ENCODE assay signal across 13 cellular contexts in genomic region chr5:74889523-74890105, GRCh38. TPM values are rescaled to one million over a fixed set of nuclear protein-coding genes. Genes with fewer than 3 reads are reported as not detected.
A peak's percentile ranks its signal among the peaks of the same experiment; 100 is the strongest.
DNase-seq lines count a peak whose midpoint lies in the region; ATAC-seq and TF ChIP-seq lines count a peak whose summit lies in the region.
"Had no signal": no experiment of that assay in that cellular context is flagged by ENCODE, and none has a peak within 500 bp of the region (broad histone marks: within the 10 kb centered on the region; RNA-seq: fewer than 3 reads in every experiment).

No MANE protein-coding gene starts in this region.

- no peaks in the 10 kb centered on the region for H3K27me3 ChIP-seq in spleen (replicated peaks in 1 of 7)
- H3K27me3 ChIP-seq: stomach had no signal

- DNase-seq in stimulated activated naive CD8-positive, alpha-beta T cell treated with anti-CD3 and anti-CD28 coated beads, Interleukin-15, Interleukin-2, amounts not matched to agents 100 U/mL and 50 U/mL, for 24 hours, result no peak
- no peak for DNase-seq in HEK293T (ENCODE audit: extremely low spot score)
- no peak for DNase-seq in spleen
- DNase-seq: CD8-positive, alpha-beta memory T cell; NCI-H1105 treated with DMSO at 0.1 percent for 48 hours; SHP77 treated with DMSO at 0.1 percent for 48 hours; stimulated activated CD4-positive, alpha-beta T cell treated with anti-CD3 and anti-CD28 coated beads, Interleukin-2, amount 100 ng/mL, for 24 hours; stomach had no signal

- H3K36me3 ChIP-seq in spleen, result no peaks in the 10 kb centered on the region
- H3K36me3 ChIP-seq: stomach had no signal

- CTCF ChIA-PET in HEK293T (lab: Yijun Ruan, JAX), result no interaction called here

- no peak for TF ChIP-seq CTCF in spleen (IDR thresholded peaks at IDR 0.05 in 8 of 11, conservative IDR thresholded peaks at IDR 0.05 in 3 of 11)

- POLR2A ChIA-PET in HEK293T (lab: Yijun Ruan, JAX), result no interaction called here

- no peak overlapping the region for H3K27ac ChIP-seq in spleen
- H3K27ac ChIP-seq: stomach had no signal

- no peaks in the 10 kb centered on the region for H3K4me1 ChIP-seq in spleen
- H3K4me1 ChIP-seq: stomach had no signal

- 66 to 82% (median 75%) methylated on average over 2 of the region's 2 CpGs for WGBS in spleen, 5 donors

- ATAC-seq in GM19025 (IDR thresholded peaks at IDR 0.05; ENCODE audit: low read depth, unreplicated experiment) (peak; percentile 89), HG02642 (IDR thresholded peaks at IDR 0.05; ENCODE audit: poor library complexity, unreplicated experiment) (peak; percentile 75), HG03565 (IDR thresholded peaks at IDR 0.05; ENCODE audit: unreplicated experiment) (peak; percentile 76), GM21723 (IDR thresholded peaks at IDR 0.05; ENCODE audit: unreplicated experiment) (no peak)
- ATAC-seq in stimulated activated naive CD8-positive, alpha-beta T cell treated with anti-CD3 and anti-CD28 coated beads, Interleukin-15, Interleukin-2, amounts not matched to agents 100 U/mL and 50 U/mL, for 24 hours, result peak; percentile 52
- ATAC-seq: left lobe of liver had no signal

- H3K4me3 ChIP-seq in spleen, result no peak overlapping the region
- H3K4me3 ChIP-seq: stomach had no signal

- intact Hi-C loops in spleen (cut with DNase I; ENCODE audit: low total_unique reads), result no loop called here

- peaks cover 0 to 3% (median 1%) of the 10 kb centered on the region in 8 donors for H3K9me3 ChIP-seq in spleen

- TF ChIP-seq POLR2A in spleen (IDR thresholded peaks at IDR 0.05), result no peak

TF ChIP-seq in HEK293T, 16 proteins besides CTCF, POLR2A, EP300 and RAD21:
- TF ChIP-seq SUZ12 (IDR thresholded peaks at IDR 0.05), result no peak
- TF ChIP-seq SP1 (IDR thresholded peaks at IDR 0.05), result no peak
- no peak for TF ChIP-seq ELF4 (IDR thresholded peaks at IDR 0.05)
- no peak for TF ChIP-seq BHLHE40 (IDR thresholded peaks at IDR 0.05; ENCODE audit: borderline replicate concordance)
- no peak for TF ChIP-seq CTBP1 (IDR thresholded peaks at IDR 0.05; ENCODE audit: borderline replicate concordance)
- no peak for TF ChIP-seq NFRKB (IDR thresholded peaks at IDR 0.05)
- no peak for TF ChIP-seq PKNOX1 (IDR thresholded peaks at IDR 0.05)
- no peak for TF ChIP-seq LEF1 (IDR thresholded peaks at IDR 0.05; ENCODE audit: borderline replicate concordance)
- TF ChIP-seq TARDBP (IDR thresholded peaks at IDR 0.05), result no peak

RNA-seq across cellular contexts. Expression of gene FAM169A, which starts 23.4 kb away (rescaled TPM):
- 10 to 100 TPM in 2 of 7 donors, 1 to 10 TPM in 5; 7.3 to 16.8 (median 8.1) TPM for total RNA-seq in spleen
- 1 to 10 TPM; 1.1 to 1.7 (median 1.5) TPM for polyA plus RNA-seq in spleen
